8 cellular contexts compared by ENCODE assay signal in genomic region chr20:50931306-50932015, GRCh38. TPM values are rescaled to one million over a fixed set of nuclear protein-coding genes. Genes with fewer than 3 reads are reported as not detected.
DNase-seq lines count a peak whose midpoint lies in the region; ATAC-seq and TF ChIP-seq lines count a peak whose summit lies in the region.

Gene ADNP (minus strand): TSS chr20:50931437. CDS start chr20:50903996, 27,441 bp downstream.

- DNase-seq in CD14-positive monocyte (ENCODE audit: low spot score) (peak; percentile 91), NCI-H748 (lab: John Stamatoyannopoulos, UW; ENCODE audit: unreplicated experiment) (peak; percentile 92), dedifferentiated amniotic fluid mesenchymal stem cell (ENCODE audit: extremely low spot score) (peak; percentile 85), left lobe of liver (ENCODE audit: low spot score) (peak; percentile 90)
- peak; percentile 89 for DNase-seq in activated CD4-positive, alpha-beta T cell treated with anti-CD3 and anti-CD28 coated beads, Interleukin-2, amount 50 U/mL, for 1 hour
- DNase-seq in stimulated activated CD4-positive, alpha-beta T cell treated with anti-CD3 and anti-CD28 coated beads, Interleukin-2, amount 100 ng/mL, for 24 hours = peak; percentile 84 to 85

- peak within 1 kb of the TSS; percentile 95 to 99 (median 98) for H3K27ac Mint-ChIP-seq in CD14-positive monocyte

- H3K4me1 Mint-ChIP-seq in CD14-positive monocyte = peaks cover 38% of the 10 kb centered on the region

- peaks cover 32 to 47% of the 10 kb centered on the region in 2 donors for H3K36me3 Mint-ChIP-seq in CD14-positive monocyte

- H3K9me3 Mint-ChIP-seq in CD14-positive monocyte = no peaks in the 10 kb centered on the region

- peak; percentile 80 for TF ChIP-seq CTCF in CD14-positive monocyte (IDR thresholded peaks at IDR 0.05)

- ATAC-seq in GM19372 (IDR thresholded peaks at IDR 0.05; ENCODE audit: low read depth, unreplicated experiment) (peak; percentile 65), HG03558 (IDR thresholded peaks at IDR 0.05; ENCODE audit: extremely low read depth, unreplicated experiment) (peak; percentile 50), left lobe of liver (peak; percentile 87)

- H3K27me3 Mint-ChIP-seq in CD14-positive monocyte (ENCODE audit: low read depth in 3 of 3) = no peaks in the 10 kb centered on the region

- intact Hi-C loops in CD14-positive monocyte (cut with micrococcal nuclease) = loop anchor here (1.0 to 10.0 kb wide), 2 partner anchors 27 to 137 kb away; partner anchors contain the start of genes DPM1 (in 2 of the 2), MOCS3 (in 2 of the 2) and BCAS4 (in 1 of the 2)

- H3K4me3 Mint-ChIP-seq in CD14-positive monocyte = peak within 1 kb of the TSS; percentile 85 to 91

RNA-seq across cellular contexts. Expression of gene ADNP, which starts in this region (rescaled TPM):
- 1 to 10 TPM; 1.4 to 3.3 TPM for polyA plus RNA-seq in CD14-positive monocyte
- total RNA-seq in left lobe of liver = 21.1 TPM

Comparison
In these comparisons a context has a peak if more than half of its experiments do, and no peak if none do; other contexts are left out.
1. Peak in every context shown above with its lines: DNase-seq and ATAC-seq.